Comparison of ENCODE assay signal across 23 cellular contexts in genomic region chr4:182694551-182694950, GRCh38.
DNase-seq lines count a peak whose midpoint lies in the region; ATAC-seq and TF ChIP-seq lines count a peak whose summit lies in the region.
"Had no signal": no experiment of that assay in that cellular context is flagged by ENCODE, and none has a peak within 500 bp of the region (broad histone marks: within the 10 kb centered on the region; RNA-seq: fewer than 3 reads in every experiment).

No MANE protein-coding gene starts in this region.

- H3K27ac ChIP-seq in GM23338 (ENCODE audit: low read depth) (no peak overlapping the region), neural progenitor cell (peak overlapping the region; percentile 13)
- H3K27ac ChIP-seq: 22Rv1; A549; BLaER1 treated with 17β-estradiol and CSF1 and Interleukin-3, amounts not matched to agents 10 nM and 100 nM; C4-2B had no signal

- ATAC-seq in Right ventricle myocardium superior (ENCODE audit: poor library complexity) (peak; percentile 44), GM23338 (peak; percentile 36; the same call in 2 of the 3 replicates), WTC11 (no peak)
- ATAC-seq: A549; CD8-positive, alpha-beta T cell; GM12878 had no signal

- 0 out of 2 replicates have a peak, but pooled peaks cover 2% of the 10 kb centered on the region for H3K36me3 ChIP-seq in GM23338 (ENCODE audit: insufficient read depth)
- no peaks in the 10 kb centered on the region for H3K36me3 ChIP-seq in neural progenitor cell

- no peak overlapping the region for H3K9ac ChIP-seq in neural progenitor cell
- H3K9ac ChIP-seq: BLaER1 treated with 17β-estradiol and CSF1 and Interleukin-3, amounts not matched to agents 10 nM and 100 nM had no signal

- H3K27me3 Mint-ChIP-seq in GM23338 (ENCODE audit: insufficient read depth, low read depth, poor library complexity): peaks cover 4% of the 10 kb centered on the region
- no peaks in the 10 kb centered on the region for H3K27me3 Mint-ChIP-seq in WTC11 (ENCODE audit: low read depth)
- no peaks in the 10 kb centered on the region for H3K27me3 Mint-ChIP-seq in neural progenitor cell (ENCODE audit: insufficient read depth, low read depth)

- H3K9me3 Mint-ChIP-seq in GM23338 (no peaks in the 10 kb centered on the region), WTC11 (no peaks in the 10 kb centered on the region), neural progenitor cell (no peaks in the 10 kb centered on the region)
- H3K9me3 Mint-ChIP-seq: CD4-positive, alpha-beta T cell; CD8-positive, alpha-beta T cell had no signal

- no peak overlapping the region for H3K4me3 Mint-ChIP-seq in GM23338
- no peak overlapping the region for H3K4me3 Mint-ChIP-seq in WTC11
- no peak overlapping the region for H3K4me3 Mint-ChIP-seq in neural progenitor cell
- H3K4me3 Mint-ChIP-seq: B cell; CD4-positive, alpha-beta T cell; CD8-positive, alpha-beta T cell had no signal

- 0 out of 3 replicates have a peak, but pooled peaks cover 4% of the 10 kb centered on the region for H3K36me3 Mint-ChIP-seq in GM23338 (ENCODE audit: low read depth)
- H3K36me3 Mint-ChIP-seq in WTC11: peaks cover 18% of the 10 kb centered on the region
- peaks cover 27% of the 10 kb centered on the region for H3K36me3 Mint-ChIP-seq in neural progenitor cell
- H3K36me3 Mint-ChIP-seq: CD8-positive, alpha-beta T cell had no signal

- TF ChIP-seq CTCF in GM23338 (conservative IDR thresholded peaks at IDR 0.05; ENCODE audit: low read depth in 2 of 2): no peak
- TF ChIP-seq CTCF in WTC11 (IDR thresholded peaks at IDR 0.05): no peak
- TF ChIP-seq CTCF in neural progenitor cell (IDR thresholded peaks at IDR 0.05): no peak

- H3F3A ChIP-seq in GM23338 (replicated peaks; ENCODE audit: low read depth): no peaks in the 10 kb centered on the region
- H3F3A ChIP-seq in neural progenitor cell (ENCODE audit: low read depth): peaks cover 10% of the 10 kb centered on the region

- H3K27me3 ChIP-seq in GM23338 (ENCODE audit: insufficient read depth) (no peaks in the 10 kb centered on the region), neural progenitor cell (no peaks in the 10 kb centered on the region)
- H3K27me3 ChIP-seq: BLaER1 treated with 17β-estradiol and CSF1 and Interleukin-3, amounts not matched to agents 10 nM and 100 nM had no signal

- POLR2A ChIA-PET in WTC11 (lab: Charles Lee): no interaction called here

- H3K79me2 ChIP-seq in GM23338 (replicated peaks; ENCODE audit: insufficient read depth) (no peaks in the 10 kb centered on the region), neural progenitor cell (ENCODE audit: low read depth) (no peaks in the 10 kb centered on the region)

- H3K4me3 ChIP-seq in GM23338 (no peak overlapping the region), neural progenitor cell (no peak overlapping the region)
- H3K4me3 ChIP-seq: A549; BLaER1 treated with 17β-estradiol and CSF1 and Interleukin-3, amounts not matched to agents 10 nM and 100 nM; GM12878 had no signal

- intact Hi-C loops in Right ventricle myocardium superior (cut with DNase I): no loop called here
- intact Hi-C loops in cardiac septum (cut with DNase I): no loop called here

- CTCF ChIA-PET in WTC11 (lab: Charles Lee): no interaction called here

- H3K9me2 ChIP-seq in GM23338 (ENCODE audit: insufficient read depth): no peaks in the 10 kb centered on the region

- H4K20me1 ChIP-seq in GM23338 (replicated peaks; ENCODE audit: insufficient read depth) (no peaks in the 10 kb centered on the region), neural progenitor cell (ENCODE audit: low read depth) (no peaks in the 10 kb centered on the region)
- H4K20me1 ChIP-seq: BLaER1 treated with 17β-estradiol and CSF1 and Interleukin-3, amounts not matched to agents 10 nM and 100 nM had no signal

- no peak overlapping the region for H2AFZ ChIP-seq in GM23338
- no peak overlapping the region for H2AFZ ChIP-seq in neural progenitor cell (replicated peaks)

- no peaks in the 10 kb centered on the region for H3K9me3 ChIP-seq in neural progenitor cell (ENCODE audit: low read depth)
- H3K9me3 ChIP-seq: A549 had no signal

- H3K4me1 ChIP-seq in GM23338 (ENCODE audit: insufficient read depth) (peaks cover 7% of the 10 kb centered on the region; the same call in 1 of the 2 replicates), neural progenitor cell (peaks cover 9% of the 10 kb centered on the region)
- H3K4me1 ChIP-seq: A549 had no signal

- H3K4me1 Mint-ChIP-seq in GM23338: peaks cover 29% of the 10 kb centered on the region
- peaks cover 22% of the 10 kb centered on the region for H3K4me1 Mint-ChIP-seq in WTC11
- H3K4me1 Mint-ChIP-seq in neural progenitor cell: peaks cover 16% of the 10 kb centered on the region
- H3K4me1 Mint-ChIP-seq: B cell had no signal

- DNase-seq in Right ventricle myocardium superior: no peak
- DNase-seq in cardiac septum (ENCODE audit: low spot score): no peak
- DNase-seq in GM23338 (ENCODE audit: low spot score): no peak
- no peak for DNase-seq in WTC11 (ENCODE audit: low spot score)
- no peak for DNase-seq in neural progenitor cell (ENCODE audit: low spot score)
- no peak for DNase-seq in COR-L47 (lab: John Stamatoyannopoulos, UW)
- no peak for DNase-seq in stimulated activated CD4-positive, alpha-beta T cell treated with anti-CD3 and anti-CD28 coated beads, Interleukin-1b, Interleukin-23, amount 100 ng/mL, for 48 hours
- DNase-seq: AML-193; CD4-positive, alpha-beta T cell; CD8-positive, alpha-beta T cell; DMS 273 treated with DMSO at 0.1 percent for 48 hours; DMS153; DMS53; DMS79; DND-41; EL; GDM1 had no signal

- no peak overlapping the region for H3K4me2 ChIP-seq in GM23338
- no peak overlapping the region for H3K4me2 ChIP-seq in neural progenitor cell
- H3K4me2 ChIP-seq: A549; BLaER1 treated with 17β-estradiol and CSF1 and Interleukin-3, amounts not matched to agents 10 nM and 100 nM had no signal

- no peak overlapping the region for H3K27ac Mint-ChIP-seq in GM23338
- H3K27ac Mint-ChIP-seq in WTC11: peak overlapping the region; percentile 93; the same call in 1 of the 2 replicates
- H3K27ac Mint-ChIP-seq in neural progenitor cell: no peak overlapping the region
- H3K27ac Mint-ChIP-seq: B cell; CD4-positive, alpha-beta T cell; CD8-positive, alpha-beta T cell had no signal

TF ChIP-seq in GM23338, 12 proteins besides CTCF, POLR2A, EP300 and RAD21 (continues in another document):
- TF ChIP-seq ZNF114 (CRISPR knock-in tag; IDR thresholded peaks at IDR 0.05): no peak
- TF ChIP-seq JUNB (IDR thresholded peaks at IDR 0.05; ENCODE audit: unreplicated experiment): no peak
- TF ChIP-seq POLR2AphosphoS5 (IDR thresholded peaks at IDR 0.05; ENCODE audit: low read depth): no peak
- TF ChIP-seq STAT1 (IDR thresholded peaks at IDR 0.05; ENCODE audit: unreplicated experiment): no peak
- no peak for TF ChIP-seq ZNF331 (CRISPR knock-in tag; IDR thresholded peaks at IDR 0.05; ENCODE audit: low read depth)
- TF ChIP-seq ETS1 (IDR thresholded peaks at IDR 0.05): no peak

TF ChIP-seq in WTC11, 78 proteins besides CTCF, POLR2A, EP300 and RAD21:
- TF ChIP-seq GTF2I (CRISPR knock-in tag; conservative IDR thresholded peaks at IDR 0.05) (no peak), ATF1 (CRISPR knock-in tag; IDR thresholded peaks at IDR 0.05) (no peak), MXD4 (CRISPR knock-in tag; IDR thresholded peaks at IDR 0.05; ENCODE audit: borderline replicate concordance) (no peak), JUN (CRISPR knock-in tag; IDR thresholded peaks at IDR 0.05) (no peak), NR1H2 (CRISPR knock-in tag; IDR thresholded peaks at IDR 0.05) (no peak), KAT7 (CRISPR knock-in tag; IDR thresholded peaks at IDR 0.05; ENCODE audit: borderline replicate concordance) (no peak), ESRRA (CRISPR knock-in tag; IDR thresholded peaks at IDR 0.05; ENCODE audit: borderline replicate concordance) (no peak)
- TF ChIP-seq, protein P1, sequence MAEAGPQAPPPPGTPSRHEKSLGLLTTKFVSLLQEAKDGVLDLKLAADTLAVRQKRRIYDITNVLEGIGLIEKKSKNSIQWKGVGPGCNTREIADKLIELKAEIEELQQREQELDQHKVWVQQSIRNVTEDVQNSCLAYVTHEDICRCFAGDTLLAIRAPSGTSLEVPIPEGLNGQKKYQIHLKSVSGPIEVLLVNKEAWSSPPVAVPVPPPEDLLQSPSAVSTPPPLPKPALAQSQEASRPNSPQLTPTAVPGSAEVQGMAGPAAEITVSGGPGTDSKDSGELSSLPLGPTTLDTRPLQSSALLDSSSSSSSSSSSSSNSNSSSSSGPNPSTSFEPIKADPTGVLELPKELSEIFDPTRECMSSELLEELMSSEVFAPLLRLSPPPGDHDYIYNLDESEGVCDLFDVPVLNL (CRISPR knock-in tag; IDR thresholded peaks at IDR 0.05; ENCODE audit: borderline replicate concordance, low read depth): no peak
- TF ChIP-seq, protein P2, sequence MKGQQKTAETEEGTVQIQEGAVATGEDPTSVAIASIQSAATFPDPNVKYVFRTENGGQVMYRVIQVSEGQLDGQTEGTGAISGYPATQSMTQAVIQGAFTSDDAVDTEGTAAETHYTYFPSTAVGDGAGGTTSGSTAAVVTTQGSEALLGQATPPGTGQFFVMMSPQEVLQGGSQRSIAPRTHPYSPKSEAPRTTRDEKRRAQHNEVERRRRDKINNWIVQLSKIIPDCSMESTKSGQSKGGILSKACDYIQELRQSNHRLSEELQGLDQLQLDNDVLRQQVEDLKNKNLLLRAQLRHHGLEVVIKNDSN (CRISPR knock-in tag; IDR thresholded peaks at IDR 0.05): no peak
